In the genomic region with DNA sequence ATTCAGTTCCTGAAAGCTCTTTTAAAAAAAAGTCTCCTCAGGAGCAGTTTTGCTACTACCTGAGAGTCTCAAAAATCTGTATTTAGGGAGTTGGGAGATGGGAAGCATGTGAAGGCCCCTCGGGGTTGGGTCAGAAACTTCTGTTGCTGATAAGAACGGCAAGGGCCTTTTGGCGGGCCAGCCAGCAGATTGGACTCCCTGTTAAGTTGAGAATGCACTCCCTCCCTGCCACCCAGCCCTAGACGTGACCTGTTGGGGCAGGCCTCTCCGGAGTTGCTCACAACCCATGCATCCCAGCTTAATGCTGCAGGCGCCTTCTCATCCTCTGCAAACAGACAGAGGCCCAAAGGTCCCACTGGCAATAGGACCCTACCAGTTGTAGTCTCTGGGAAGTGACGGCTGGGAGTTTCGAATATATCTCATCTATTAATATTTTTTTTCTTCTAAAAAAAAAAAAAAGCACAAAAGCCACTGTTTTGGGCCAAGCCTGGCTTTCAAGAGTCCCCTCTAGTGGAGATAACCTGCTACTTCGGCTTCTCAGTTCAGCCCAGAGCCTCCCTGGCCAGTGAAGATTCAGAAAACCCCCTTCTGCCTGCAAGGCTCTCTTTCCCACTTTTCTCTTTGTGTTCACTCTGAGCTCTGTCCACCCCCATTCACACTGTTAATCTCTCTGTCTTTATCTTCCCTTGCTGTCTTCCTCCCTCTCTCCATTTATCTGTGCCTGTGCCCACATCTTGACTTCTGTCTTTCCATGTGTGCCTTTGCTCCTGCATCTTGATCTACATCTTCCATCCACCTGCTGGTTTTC, we compare ENCODE assay signal across 8 cellular contexts. TPM values are rescaled to one million over a fixed set of nuclear protein-coding genes. Genes with fewer than 3 reads are reported as not detected.
A peak's percentile ranks its signal among the peaks of the same experiment; 100 is the strongest.
DNase-seq lines count a peak whose midpoint lies in the region; ATAC-seq and TF ChIP-seq lines count a peak whose summit lies in the region.

No MANE protein-coding gene starts in this region.

- H3K27ac ChIP-seq in brain microvascular endothelial cell (no peak overlapping the region), thoracic aorta (peak overlapping the region in 1 of 2 donors; percentile 39)

- H3K9me3 ChIP-seq in BE2C (no peaks in the 10 kb centered on the region), thoracic aorta (no peaks in the 10 kb centered on the region)

- in situ Hi-C loops in brain microvascular endothelial cell (cut with HindIII; ENCODE audit: low pct_ligation_motif_present, low sequenced_read_pairs), result no loop called here

- peak; percentile 85 for TF ChIP-seq CTCF in BE2C (IDR thresholded peaks at IDR 0.05; ENCODE audit: low read depth, low read length)
- TF ChIP-seq CTCF in brain microvascular endothelial cell (IDR thresholded peaks at IDR 0.05; ENCODE audit: low read depth, low read length, missing control alignments), result peak; percentile 88
- TF ChIP-seq CTCF in thoracic aorta (IDR thresholded peaks at IDR 0.05), result peak; percentile 84

- peak; percentile 50 for ATAC-seq in GM18909 (IDR thresholded peaks at IDR 0.05; ENCODE audit: poor library complexity, unreplicated experiment)
- ATAC-seq in thoracic aorta (ENCODE audit: insufficient number of reproducible peaks, low FRiP score, low read depth), result peak; percentile 37
- no peak for ATAC-seq in GM21825 (IDR thresholded peaks at IDR 0.05; ENCODE audit: unreplicated experiment)

- no peaks in the 10 kb centered on the region for H3K27me3 ChIP-seq in BE2C
- no peaks in the 10 kb centered on the region for H3K27me3 ChIP-seq in brain microvascular endothelial cell (replicated peaks)
- no peaks in the 10 kb centered on the region for H3K27me3 ChIP-seq in thoracic aorta (replicated peaks; ENCODE audit: insufficient read depth)

- H3K4me3 ChIP-seq in BE2C (ENCODE audit: low read depth, low read length) (no peak overlapping the region), brain microvascular endothelial cell (ENCODE audit: low read depth, low read length) (no peak overlapping the region), thoracic aorta (peak overlapping the region; percentile 19)

- H3K36me3 ChIP-seq in BE2C (no peaks in the 10 kb centered on the region), brain microvascular endothelial cell (replicated peaks) (no peaks in the 10 kb centered on the region), thoracic aorta (peaks cover 2% of the 10 kb centered on the region)

- DNase-seq in BE2C (peak; percentile 44), NCI-H2171 treated with DMSO at 0.1 percent for 48 hours (lab: John Stamatoyannopoulos, UW) (peak; percentile 56), brain microvascular endothelial cell (peak; percentile 56), kidney glomerular epithelial cell (lab: John Stamatoyannopoulos, UW) (peak; percentile 34), thoracic aorta (ENCODE audit: low spot score) (no peak), GF-D8 (lab: John Stamatoyannopoulos, UW) (no peak)

- peaks cover 29% of the 10 kb centered on the region for H3K4me1 ChIP-seq in BE2C
- H3K4me1 ChIP-seq in thoracic aorta (ENCODE audit: control insufficient read depth in 1 of 2, low read depth in 2 of 2), result peaks cover 52 to 88% of the 10 kb centered on the region in 2 donors

RNA-seq across cellular contexts. Expression of gene PLXNA2, which starts 5.3 kb away (rescaled TPM):
- polyA plus RNA-seq in BE2C (2012; ENCODE audit: insufficient read depth, insufficient read length, low read depth), result 11.4 TPM
- 10 to 100 TPM; 30.2 to 62.2 TPM for total RNA-seq in thoracic aorta

Comparison
In these comparisons a context has a peak if more than half of its experiments do, and no peak if none do; other contexts are left out.
1. DNase-seq: peak in BE2C (single experiment), NCI-H2171 treated with DMSO at 0.1 percent for 48 hours (single experiment), brain microvascular endothelial cell (single experiment) and kidney glomerular epithelial cell (single experiment); none in thoracic aorta (single experiment) and GF-D8 (single experiment).
2. Peak in every context shown above with its lines, with median percentiles within 50 percentile points of each other: CTCF ChIP-seq.